In the genomic region with DNA sequence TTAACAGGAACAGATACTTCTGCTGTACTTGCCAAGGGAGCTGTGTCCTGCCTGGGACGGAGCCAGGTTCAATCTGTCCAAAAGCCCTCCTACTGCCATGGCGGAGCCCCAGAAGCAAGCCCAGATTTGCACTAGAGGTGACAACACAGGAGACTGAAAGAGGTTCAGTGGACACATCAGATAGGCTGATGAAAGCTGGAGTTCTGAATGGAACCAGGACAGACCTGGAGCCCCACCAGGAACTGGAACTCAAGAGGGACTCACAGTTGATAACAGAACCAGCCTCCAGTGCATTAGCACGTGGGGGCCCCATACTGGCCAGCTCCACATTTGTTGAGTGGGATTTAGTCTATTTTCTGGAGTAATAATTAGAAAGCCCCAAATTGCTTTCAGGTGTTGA, we compare ENCODE assay signal across 6 cellular contexts.
"Had no signal": no experiment of that assay in that cellular context is flagged by ENCODE, and none has a peak within 500 bp of the region (broad histone marks: within the 10 kb centered on the region; RNA-seq: fewer than 3 reads in every experiment).

No MANE protein-coding gene starts in this region.

- H3K4me3 ChIP-seq: K562 had no signal

- H3K27me3 Mint-ChIP-seq: IgD-negative memory B cell had no signal

- DNase-seq: IMR-90, KBM-7 had no signal

- ATAC-seq: HepG2, K562 had no signal

- H3K4me3 Mint-ChIP-seq: IgD-negative memory B cell had no signal

- H3K27ac Mint-ChIP-seq: IgD-negative memory B cell had no signal

- H3K27ac ChIP-seq: HL-60 had no signal
